ENCODE assay signal across 14 cellular contexts in the genomic region with DNA sequence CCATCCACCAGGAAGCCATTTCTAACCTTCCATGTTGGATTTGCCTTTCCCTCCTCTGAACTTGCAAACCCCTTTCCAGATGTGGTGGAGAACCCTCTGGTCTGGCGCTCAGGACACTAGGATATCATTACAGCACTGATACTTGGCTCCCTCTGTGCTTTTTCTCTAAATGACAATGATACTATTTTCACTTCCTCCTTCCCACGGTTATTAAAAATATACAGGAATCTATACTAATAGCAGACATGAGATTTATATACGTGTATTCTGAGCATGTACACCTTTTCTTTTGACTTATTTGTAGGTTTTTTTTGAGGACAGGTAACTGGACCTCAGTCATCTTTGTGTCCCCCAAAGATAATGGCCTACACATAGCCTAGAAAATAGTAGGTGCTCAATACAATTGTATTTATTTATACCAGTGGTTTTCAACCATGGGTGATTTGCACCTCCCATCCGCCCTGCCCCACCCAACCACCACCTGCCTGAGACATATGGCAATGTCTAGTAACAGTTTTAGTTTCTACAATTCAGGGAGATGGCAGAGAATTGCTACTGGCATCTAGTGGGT.
DNase-seq lines count a peak whose midpoint lies in the region; ATAC-seq and TF ChIP-seq lines count a peak whose summit lies in the region.
"Had no signal": no experiment of that assay in that cellular context is flagged by ENCODE, and none has a peak within 500 bp of the region (broad histone marks: within the 10 kb centered on the region; RNA-seq: fewer than 3 reads in every experiment).

No MANE protein-coding gene starts in this region.

- H3K4me1 ChIP-seq in mucosa of descending colon (ENCODE audit: low read depth) = no peaks in the 10 kb centered on the region

- no peak for TF ChIP-seq CTCF in mucosa of descending colon (IDR thresholded peaks at IDR 0.05)

- H3K36me3 ChIP-seq in mucosa of descending colon (ENCODE audit: low read depth) = no peaks in the 10 kb centered on the region

- peak in 1 of 3 donors; percentile 57 for DNase-seq in mucosa of descending colon
- DNase-seq in ureter (ENCODE audit: low spot score) = no peak
- DNase-seq in epidermal melanocyte (ENCODE audit: insufficient read length, low spot score) = no peak
- DNase-seq in NCI-H2029 (lab: John Stamatoyannopoulos, UW) = no peak
- DNase-seq: activated T-cell treated with anti-CD3 and anti-CD28 coated beads, Interleukin-2, amount 50 U/mL, for 72 hours; DMS153; left cardiac atrium; occipital lobe; stimulated activated CD4-positive, alpha-beta T cell treated with anti-CD3 and anti-CD28 coated beads, Interleukin-1b, Interleukin-23, amount 100 ng/mL, for 48 hours; T-helper 9 cell had no signal

- intact Hi-C loops in mucosa of descending colon (cut with DNase I, micrococcal nuclease) = no loop called here

- no peak overlapping the region for H3K4me3 ChIP-seq in mucosa of descending colon
- H3K4me3 ChIP-seq: GM23338 had no signal

- H3K9me3 ChIP-seq in mucosa of descending colon = no peaks in the 10 kb centered on the region

- ATAC-seq in GM18909 (IDR thresholded peaks at IDR 0.05; ENCODE audit: poor library complexity, unreplicated experiment) (peak; percentile 64), GM21576 (IDR thresholded peaks at IDR 0.05; ENCODE audit: unreplicated experiment) (peak; percentile 57), HG03139 (IDR thresholded peaks at IDR 0.05; ENCODE audit: unreplicated experiment) (peak; percentile 52), mucosa of descending colon (peak; percentile 59)
- ATAC-seq: activated T-cell treated with anti-CD3 and anti-CD28 coated beads, Interleukin-2, amount 50 U/mL, for 72 hours; GM23338; left cardiac atrium had no signal
